ENCODE assay signal across 28 cellular contexts in genomic region chr7:18995811-18996400, GRCh38.
DNase-seq lines count a peak whose midpoint lies in the region; ATAC-seq, FAIRE-seq and TF ChIP-seq lines count a peak whose summit lies in the region.
"Had no signal": no experiment of that assay in that cellular context is flagged by ENCODE, and none has a peak within 500 bp of the region (broad histone marks: within the 10 kb centered on the region; RNA-seq: fewer than 3 reads in every experiment).

No MANE protein-coding gene starts in this region.

- H2AFZ ChIP-seq in H1 (ENCODE audit: low read length), result 0 out of 2 replicates have a peak overlapping the region, but pooled peaks have one; percentile 56
- peak overlapping the region; percentile 33 for H2AFZ ChIP-seq in osteoblast (ENCODE audit: low read length)

- TF ChIP-seq POLR2A in H54 (IDR thresholded peaks at IDR 0.05; ENCODE audit: low read depth, low read length) (no peak), H1 (IDR thresholded peaks at IDR 0.05; ENCODE audit: control extremely low read depth in 1 of 2, low read depth in 2 of 2, low read length in 2 of 2) (no peak)

- TF ChIP-seq CTCF in H1 (IDR thresholded peaks at IDR 0.05; ENCODE audit: control extremely low read depth in 1 of 3, insufficient read depth in 1 of 3, low read depth in 1 of 3, low read length in 3 of 3), result no peak
- TF ChIP-seq CTCF in osteoblast (IDR thresholded peaks at IDR 0.05; ENCODE audit: extremely low read depth, low read depth, low read length), result no peak
- TF ChIP-seq CTCF in D721Med (IDR thresholded peaks at IDR 0.05; ENCODE audit: insufficient read depth, missing control alignments), result no peak
- TF ChIP-seq CTCF in lower lobe of right lung (IDR thresholded peaks at IDR 0.05), result no peak

- peaks cover 11% of the 10 kb centered on the region for H3K4me1 ChIP-seq in SJCRH30
- H3K4me1 ChIP-seq in H1 (replicated peaks in 1 of 4; ENCODE audit: control insufficient read depth in 3 of 4, insufficient read depth in 4 of 4, low read length in 3 of 4), result 0 out of 7 replicates have a peak, but pooled peaks cover 0 to 2% (median 0%) of the 10 kb centered on the region in 4 experiments
- H3K4me1 ChIP-seq in osteoblast (ENCODE audit: insufficient read depth, low read length), result peaks cover 6% of the 10 kb centered on the region
- H3K4me1 ChIP-seq in lower lobe of right lung, result no peaks in the 10 kb centered on the region
- H3K4me1 ChIP-seq: BLaER1, esophagus muscularis mucosa, gastrocnemius medialis, upper lobe of right lung had no signal

- H3K79me1 ChIP-seq in H1 (ENCODE audit: low read depth, low read length), result no peaks in the 10 kb centered on the region

- H3K14ac ChIP-seq in H1 (ENCODE audit: insufficient read length), result no peak overlapping the region

- no peak overlapping the region for H4K91ac ChIP-seq in H1 (replicated peaks; ENCODE audit: insufficient read length, low read length)

- no peak overlapping the region for H4K5ac ChIP-seq in H1 (ENCODE audit: insufficient read length, low read depth, low read length)

- H4K20me1 ChIP-seq in H1 (replicated peaks in 1 of 2; ENCODE audit: control insufficient read depth in 1 of 2, insufficient read depth in 2 of 2, low read length in 2 of 2), result no peaks in the 10 kb centered on the region
- H4K20me1 ChIP-seq in osteoblast (ENCODE audit: insufficient read depth, low read length), result no peaks in the 10 kb centered on the region
- H4K20me1 ChIP-seq: BLaER1 had no signal

- no peak overlapping the region for H2BK12ac ChIP-seq in H1 (ENCODE audit: low read depth, low read length)

- no peak for TF ChIP-seq RAD21 in H1 (IDR thresholded peaks at IDR 0.05 in 1 of 2, conservative IDR thresholded peaks at IDR 0.05 in 1 of 2; ENCODE audit: low read depth in 2 of 2, low read length in 2 of 2)

- FAIRE-seq in H54 (lab: Jason Lieb, UNC), result peak; percentile 92
- FAIRE-seq in H1 (lab: Jason Lieb, UNC), result no peak
- FAIRE-seq in D721Med (lab: Jason Lieb, UNC), result no peak
- FAIRE-seq: endometrium had no signal

- no peak overlapping the region for H4K8ac ChIP-seq in H1 (ENCODE audit: extremely low read depth, insufficient read depth, low read length)

- H3K4me3 ChIP-seq in SJCRH30 (peak overlapping the region; percentile 17), H1 (ENCODE audit: extremely low read depth in 1 of 4, insufficient read depth in 2 of 4, low read depth in 3 of 4, low read length in 4 of 4) (no peak overlapping the region), osteoblast (ENCODE audit: insufficient read depth, low read length) (no peak overlapping the region), lower lobe of right lung (no peak overlapping the region)
- H3K4me3 ChIP-seq: BLaER1, esophagus muscularis mucosa, gastrocnemius medialis, upper lobe of right lung had no signal

- H3K27me3 ChIP-seq in SJCRH30, result no peaks in the 10 kb centered on the region
- H3K27me3 ChIP-seq in H1 (replicated peaks in 1 of 4; ENCODE audit: control insufficient read depth in 3 of 4, extremely low read depth in 1 of 4, insufficient read depth in 3 of 4, low read length in 3 of 4), result no peaks in the 10 kb centered on the region
- H3K27me3 ChIP-seq in osteoblast (ENCODE audit: insufficient read depth, low read length), result no peaks in the 10 kb centered on the region
- no peaks in the 10 kb centered on the region for H3K27me3 ChIP-seq in lower lobe of right lung (ENCODE audit: low read depth)
- H3K27me3 ChIP-seq: BLaER1, esophagus muscularis mucosa, gastrocnemius medialis, upper lobe of right lung had no signal

- POLR2A ChIA-PET in H1 (lab: Charles Lee; ENCODE audit: partially characterized antibody), result no interaction called here

- no peak overlapping the region for H3K9ac ChIP-seq in H1 (replicated peaks in 1 of 4; ENCODE audit: extremely low read depth in 1 of 4, low read depth in 3 of 4, low read length in 3 of 4)
- H3K9ac ChIP-seq: BLaER1, KMS-11 had no signal

- no peak overlapping the region for H3K18ac ChIP-seq in H1 (ENCODE audit: extremely low read depth, low read length)

- 93% methylated on average over 5 of the region's 5 CpGs; no CpG with 5 or more reads in 1 of the 2 experiments for WGBS in H1 (ENCODE audit: extremely low coverage in 1 of 2, insufficient coverage in 1 of 2, insufficient read length in 1 of 2, insufficient replicate concordance in 2 of 2, low coverage in 1 of 2, low lambda C conversion rate in 2 of 2, missing lambda C conversion rate in 1 of 2), 2 experiments

- no peak overlapping the region; the same call in 1 of the 2 replicates for H2BK20ac ChIP-seq in H1 (ENCODE audit: low read length)

- H3K79me2 ChIP-seq in H1 (ENCODE audit: control insufficient read depth in 1 of 2, insufficient read depth in 2 of 2, low read length in 2 of 2) (no peaks in the 10 kb centered on the region), osteoblast (ENCODE audit: insufficient read depth, low read length) (no peaks in the 10 kb centered on the region)

- H3K4me2 ChIP-seq in H1 (ENCODE audit: insufficient read depth in 1 of 2, low read depth in 2 of 2, low read length in 2 of 2), result no peak overlapping the region
- peak overlapping the region; percentile 22 for H3K4me2 ChIP-seq in osteoblast (ENCODE audit: insufficient read depth, low read length)
- H3K4me2 ChIP-seq: BLaER1, KMS-11 had no signal

- H2BK120ac ChIP-seq in H1 (replicated peaks; ENCODE audit: low read depth, low read length), result no peak overlapping the region

- ATAC-seq in HG02759 (IDR thresholded peaks at IDR 0.05; ENCODE audit: unreplicated experiment) (no peak), lower lobe of right lung (no peak)
- ATAC-seq: gastrocnemius medialis; stimulated activated memory B cell treated with anti-CD40 and anti-IgM and Interleukin-4, amounts not matched to agents 10 μg/mL and 1 μg/mL and 100 μg/mL, for 72 hours; upper lobe of right lung had no signal

- H3K56ac ChIP-seq in H1 (replicated peaks; ENCODE audit: insufficient read length, low read depth, low read length), result no peak overlapping the region

- no peak overlapping the region for H2AK5ac ChIP-seq in H1 (ENCODE audit: low read depth, low read length)

- H3K36me3 ChIP-seq in SJCRH30 (no peaks in the 10 kb centered on the region), H1 (ENCODE audit: control insufficient read depth in 2 of 4, insufficient read depth in 4 of 4, low read length in 3 of 4) (no peaks in the 10 kb centered on the region), osteoblast (ENCODE audit: insufficient read depth, low read length) (no peaks in the 10 kb centered on the region), lower lobe of right lung (no peaks in the 10 kb centered on the region)
- H3K36me3 ChIP-seq: BLaER1, esophagus muscularis mucosa, gastrocnemius medialis, upper lobe of right lung had no signal

- H3K9me3 ChIP-seq in SJCRH30 (replicated peaks) (no peaks in the 10 kb centered on the region), H1 (ENCODE audit: insufficient read depth in 2 of 2, low read depth in 1 of 2, low read length in 1 of 2) (0 out of 4 replicates have a peak, but pooled peaks cover 0 to 2% of the 10 kb centered on the region in 2 experiments), osteoblast (ENCODE audit: low read depth, low read length) (no peaks in the 10 kb centered on the region), lower lobe of right lung (no peaks in the 10 kb centered on the region)
- H3K9me3 ChIP-seq: BLaER1, esophagus muscularis mucosa, gastrocnemius medialis, upper lobe of right lung had no signal

- no peak overlapping the region for H2BK15ac ChIP-seq in H1 (ENCODE audit: low read length)

- H3K4ac ChIP-seq in H1 (replicated peaks; ENCODE audit: insufficient read length, low read depth, low read length), result no peak overlapping the region

- CTCF ChIA-PET in H1 (lab: Charles Lee; ENCODE audit: partially characterized antibody), result interaction anchor here (0.9 kb wide), 1 partner anchor 74 kb away, joined by 3 read pairs; no protein-coding TSS in a partner anchor

- H2BK5ac ChIP-seq in H1 (ENCODE audit: low read depth, low read length), result no peak overlapping the region

- DNase-seq in H54 (ENCODE audit: insufficient read length, low spot score) (no peak), SJCRH30 (peak; percentile 50 to 68), H1 (ENCODE audit: low read depth in 1 of 2, low spot score in 2 of 2) (no peak), osteoblast (ENCODE audit: insufficient read length, low spot score, missing footprints) (no peak), NCI-H526 treated with DMSO at 0.1 percent for 48 hours (lab: John Stamatoyannopoulos, UW) (no peak), D721Med (ENCODE audit: insufficient read length, low spot score) (no peak), lower lobe of right lung (no peak)
- DNase-seq: activated CD4-positive, alpha-beta T cell treated with anti-CD3 and anti-CD28 coated beads, Interleukin-2, amount 50 U/mL, for 48 hours; activated CD4-positive, CD25-positive, alpha-beta regulatory T cell treated with anti-CD3 and anti-CD28 coated beads, Interleukin-2, amount 50 U/mL, for 72 hours; activated gamma-delta T cell treated with Interleukin-2 at 50 U/mL for 16 hours; activated naive CD8-positive, alpha-beta T cell treated with anti-CD3 and anti-CD28 coated beads, Interleukin-2, amount 10 ng/mL, durations not matched to agents 7 days and 5 days; activated T-cell treated with anti-CD3 and anti-CD28 coated beads, Interleukin-2, amount 50 U/mL, for 48 hours; dermis blood vessel endothelial cell; DND-41; gastrocnemius medialis; GF-D8; NCI-H1417; NCI-H2081 treated with DMSO at 0.1 percent for 48 hours; NCI-H226; NCI-H82; upper lobe of right lung had no signal

- peak overlapping the region; percentile 24; the same call in 1 of the 2 replicates for H3K27ac ChIP-seq in SJCRH30
- H3K27ac ChIP-seq in H1 (ENCODE audit: low read depth, low read length), result no peak overlapping the region
- H3K27ac ChIP-seq in osteoblast (ENCODE audit: low read depth, low read length), result no peak overlapping the region
- H3K27ac ChIP-seq in lower lobe of right lung, result no peak overlapping the region
- H3K27ac ChIP-seq: BLaER1, esophagus muscularis mucosa, gastrocnemius medialis, HL-60, KMS-11, upper lobe of right lung had no signal

- intact Hi-C loops in lower lobe of right lung (cut with DNase I), result no loop called here

- H3K23me2 ChIP-seq in H1 (ENCODE audit: low read depth, low read length), result no peaks in the 10 kb centered on the region

- no peak for TF ChIP-seq EP300 in H1 (IDR thresholded peaks at IDR 0.05; ENCODE audit: borderline replicate concordance in 1 of 2, low read depth in 2 of 2, low read length in 2 of 2)

- no peak overlapping the region for H3K23ac ChIP-seq in H1 (ENCODE audit: insufficient read length)

TF ChIP-seq in H1, 55 proteins besides CTCF, POLR2A, EP300 and RAD21:
- TF ChIP-seq KDM1A (IDR thresholded peaks at IDR 0.05; ENCODE audit: borderline replicate concordance, low read length), result no peak
- no peak for TF ChIP-seq BCL11A (IDR thresholded peaks at IDR 0.05; ENCODE audit: low read depth in 2 of 2, low read length in 2 of 2)
- TF ChIP-seq CEBPB (IDR thresholded peaks at IDR 0.05; ENCODE audit: low read depth, low read length), result no peak
- TF ChIP-seq RFX5 (IDR thresholded peaks at IDR 0.05; ENCODE audit: borderline replicate concordance, low read depth, low read length), result no peak
- TF ChIP-seq SAP30 (IDR thresholded peaks at IDR 0.05; ENCODE audit: insufficient read depth, insufficient replicate concordance, low read length), result no peak
- no peak for TF ChIP-seq JUN (IDR thresholded peaks at IDR 0.05; ENCODE audit: low read depth, low read length)

Comparison
In these comparisons a context has a peak if more than half of its experiments do, and no peak if none do; other contexts are left out.
1. DNase-seq: peak in SJCRH30 (2 of 2); none in H54 (single experiment), H1 (0 of 2), osteoblast (single experiment), NCI-H526 treated with DMSO at 0.1 percent for 48 hours (single experiment), D721Med (single experiment) and lower lobe of right lung (single experiment).